ENCODE assay signal across 1 cellular context in genomic region chr11:9396310-9396709, GRCh38.
TF ChIP-seq lines count a peak whose summit lies in the region.

No MANE protein-coding gene starts in this region.

TF ChIP-seq in GM12878, 131 proteins besides CTCF, POLR2A, EP300 and RAD21:
- no peak for TF ChIP-seq PRDM15 (CRISPR knock-in tag; IDR thresholded peaks at IDR 0.05)
- no peak for TF ChIP-seq BRCA1 (IDR thresholded peaks at IDR 0.05; ENCODE audit: low read depth, low read length)
- TF ChIP-seq SREBF1 (IDR thresholded peaks at IDR 0.05; ENCODE audit: low read length): no peak
- no peak for TF ChIP-seq SPI1 (IDR thresholded peaks at IDR 0.05; ENCODE audit: borderline replicate concordance, insufficient read depth, low read depth, low read length)
- no peak for TF ChIP-seq KDM1A (IDR thresholded peaks at IDR 0.05; ENCODE audit: borderline replicate concordance)
- TF ChIP-seq CEBPB (IDR thresholded peaks at IDR 0.05; ENCODE audit: borderline replicate concordance in 1 of 2, low read depth in 2 of 2, low read length in 2 of 2): no peak
- TF ChIP-seq MLLT1 (IDR thresholded peaks at IDR 0.05): peak; percentile 61; the same call in 1 of the 2 replicates
- TF ChIP-seq MYC (IDR thresholded peaks at IDR 0.05; ENCODE audit: insufficient read depth, insufficient read length, insufficient replicate concordance, low read length, severe bottlenecking): no peak
TF ChIP-seq in GM12878: peak in this region for 1.
